ENCODE assay signal across 18 cellular contexts in genomic region chr18:76562286-76562840, GRCh38.
A peak's percentile ranks its signal among the peaks of the same experiment; 100 is the strongest.
DNase-seq lines count a peak whose midpoint lies in the region; ATAC-seq and TF ChIP-seq lines count a peak whose summit lies in the region.
"Had no signal": no experiment of that assay in that cellular context is flagged by ENCODE, and none has a peak within 500 bp of the region (broad histone marks: within the 10 kb centered on the region; RNA-seq: fewer than 3 reads in every experiment).

No MANE protein-coding gene starts in this region.

- H2AK9ac ChIP-seq in IMR-90 (replicated peaks; ENCODE audit: low read depth, low read length, poor library complexity): no peak overlapping the region

- POLR2A ChIA-PET in IMR-90 (lab: Charles Lee; ENCODE audit: unreplicated experiment): no interaction called here

- H3K9me1 ChIP-seq in IMR-90 (ENCODE audit: insufficient read depth, low read length): peaks cover 12% of the 10 kb centered on the region

- H4K91ac ChIP-seq in IMR-90 (ENCODE audit: insufficient read depth, low read depth, low read length) (peak overlapping the region; percentile 75; the same call in 1 of the 2 replicates), neuronal stem cell (ENCODE audit: low read depth, low read length, poor library complexity) (no peak overlapping the region)

- 95% methylated on average over 13 of the region's 23 CpGs; no CpG with 5 or more reads in 1 of the 2 experiments for whole genome bisulfite sequencing in IMR-90 (ENCODE audit: extremely low coverage in 2 of 2, insufficient read length in 1 of 2), 2 experiments
- no CpG with 5 or more reads among the region's 23 CpGs for WGBS in neuronal stem cell (ENCODE audit: extremely low coverage in 2 of 2, insufficient read length in 2 of 2, insufficient replicate concordance in 1 of 2), 2 donors

- peaks cover 29% of the 10 kb centered on the region for H3K4me1 Mint-ChIP-seq in chondrocyte (ENCODE audit: low read depth)

- H3K23ac ChIP-seq in IMR-90 (ENCODE audit: low read depth, low read length) (no peak overlapping the region), neuronal stem cell (ENCODE audit: low read depth, low read length, poor library complexity) (no peak overlapping the region)

- no peak overlapping the region for H3K14ac ChIP-seq in IMR-90 (replicated peaks; ENCODE audit: low read depth, low read length)
- peak overlapping the region; percentile 0 for H3K14ac ChIP-seq in neuronal stem cell (ENCODE audit: low read length)

- 0 out of 3 replicates have a peak overlapping the region, but pooled peaks have one; percentile 55 for H2BK15ac ChIP-seq in IMR-90 (ENCODE audit: low read depth, low read length)
- H2BK15ac ChIP-seq in neuronal stem cell (ENCODE audit: low read length): no peak overlapping the region

- H3K27me3 Mint-ChIP-seq in chondrocyte (ENCODE audit: low read depth): no peaks in the 10 kb centered on the region

- peaks cover 3% of the 10 kb centered on the region; the same call in 1 of the 2 replicates for H4K20me1 ChIP-seq in IMR-90 (ENCODE audit: insufficient read depth, low read length)

- no peak overlapping the region for H3K18ac ChIP-seq in IMR-90 (ENCODE audit: low read depth, low read length)
- peak overlapping the region; percentile 2 for H3K18ac ChIP-seq in neuronal stem cell (ENCODE audit: low read length)

- H3K4me2 ChIP-seq in IMR-90 (ENCODE audit: low read depth, low read length) (no peak overlapping the region), neuronal stem cell (ENCODE audit: insufficient read depth, low read length, poor library complexity, severe bottlenecking) (no peak overlapping the region)

- H3K4ac ChIP-seq in IMR-90 (ENCODE audit: low read depth, low read length): peak overlapping the region; percentile 97
- H3K4ac ChIP-seq in neuronal stem cell (ENCODE audit: low read length): no peak overlapping the region

- peaks cover 5 to 10% of the 10 kb centered on the region in 2 experiments; a peak in 3 of 4 replicates for H3K79me1 ChIP-seq in IMR-90 (ENCODE audit: low read depth in 1 of 2, low read length in 2 of 2)
- no peaks in the 10 kb centered on the region for H3K79me1 ChIP-seq in neuronal stem cell (ENCODE audit: low read depth, low read length)

- no peak overlapping the region; a peak in 1 of 4 replicates for H4K8ac ChIP-seq in IMR-90 (ENCODE audit: low read depth in 2 of 2, low read length in 2 of 2)
- no peak overlapping the region for H4K8ac ChIP-seq in neuronal stem cell (ENCODE audit: low read depth, low read length)

- peak overlapping the region; percentile 98; the same call in 1 of the 2 replicates for H2BK20ac ChIP-seq in IMR-90 (ENCODE audit: low read depth, low read length)

- no peak overlapping the region for H3K27ac Mint-ChIP-seq in chondrocyte (ENCODE audit: unreplicated experiment)
- H3K27ac Mint-ChIP-seq: CD4-positive, alpha-beta T cell; H9 had no signal

- no peak for TF ChIP-seq RAD21 in IMR-90 (IDR thresholded peaks at IDR 0.05; ENCODE audit: low read length)

- H2BK120ac ChIP-seq in IMR-90 (ENCODE audit: low read depth, low read length) (peak overlapping the region; percentile 97), neuronal stem cell (ENCODE audit: low read depth, low read length) (no peak overlapping the region)

- TF ChIP-seq CTCF in IMR-90 (conservative IDR thresholded peaks at IDR 0.05; ENCODE audit: low read depth, low read length) (no peak), chondrocyte (IDR thresholded peaks at IDR 0.05) (no peak)

- H2BK12ac ChIP-seq in neuronal stem cell (ENCODE audit: low read length): no peak overlapping the region

- in situ Hi-C loops in IMR-90 (cut with MboI; ENCODE audit: low sequenced_read_pairs): loop anchor here (5.0 kb wide), 1 partner anchor 70 kb away; no protein-coding TSS in a partner anchor

- no peaks in the 10 kb centered on the region for H3K27me3 ChIP-seq in IMR-90 (ENCODE audit: control insufficient read depth, insufficient read depth, low read length)
- no peaks in the 10 kb centered on the region for H3K27me3 ChIP-seq in neuronal stem cell (ENCODE audit: control insufficient read depth in 3 of 3, insufficient read depth in 3 of 3, low read depth in 1 of 3, low read length in 3 of 3)
- H3K27me3 ChIP-seq: BE2C had no signal

- peaks cover 2% of the 10 kb centered on the region; the same call in 1 of the 2 replicates for H3K9me3 ChIP-seq in IMR-90 (ENCODE audit: control insufficient read depth, insufficient read depth, low read length)
- H3K9me3 ChIP-seq in neuronal stem cell (replicated peaks in 1 of 2; ENCODE audit: control insufficient read depth in 2 of 2, insufficient read depth in 1 of 2, low read depth in 1 of 2, low read length in 2 of 2): peaks cover 0 to 3% of the 10 kb centered on the region in 2 donors
- H3K9me3 ChIP-seq: BE2C, Caco-2 had no signal

- DNase-seq in IMR-90: no peak
- peak; percentile 75 for DNase-seq in chondrocyte (ENCODE audit: low spot score)
- DNase-seq in neuronal stem cell (ENCODE audit: low spot score): no peak
- no peak for DNase-seq in HuH-7 (ENCODE audit: low spot score)
- no peak for DNase-seq in GM19240 (ENCODE audit: insufficient read length, low spot score)
- DNase-seq in KG1 (lab: John Stamatoyannopoulos, UW): no peak
- DNase-seq in C1 segment of cervical spinal cord (lab: John Stamatoyannopoulos, UW): no peak
- DNase-seq: ACHN; BE2C; Caco-2; CD4-positive, alpha-beta T cell; DMS79 treated with DMSO at 0.1 percent for 48 hours; GF-D8; GOT3; H9; Karpas-422 had no signal

- no peak overlapping the region for H3K4me3 Mint-ChIP-seq in chondrocyte (ENCODE audit: unreplicated experiment)
- H3K4me3 Mint-ChIP-seq: CD4-positive, alpha-beta T cell; H9 had no signal

- H2BK5ac ChIP-seq in IMR-90 (ENCODE audit: low read depth, low read length, poor library complexity, severe bottlenecking) (peak overlapping the region; percentile 35), neuronal stem cell (ENCODE audit: low read length) (no peak overlapping the region)

- ATAC-seq in IMR-90 (ENCODE audit: low read depth): no peak
- ATAC-seq: K562 had no signal

- no peak overlapping the region for H3K9ac ChIP-seq in IMR-90 (ENCODE audit: low read depth, low read length)
- H3K9ac ChIP-seq in neuronal stem cell (ENCODE audit: low read depth, low read length, poor library complexity): no peak overlapping the region

- dilution Hi-C loops in IMR-90 (cut with HindIII; ENCODE audit: low sequenced_read_pairs, unreplicated experiment): no loop called here

- CTCF ChIA-PET in IMR-90 (lab: Yijun Ruan, JAX): no interaction called here

- BruUV-seq in IMR-90 (replicated peaks; lab: Mats Ljungman, UMichigan): no TSS peak

- intact Hi-C loops in IMR-90 (cut with micrococcal nuclease): no loop called here

- no peak overlapping the region; the same call in 1 of the 2 replicates for H3K56ac ChIP-seq in IMR-90 (ENCODE audit: extremely low read depth, insufficient read depth, low read length)

- no peak overlapping the region for H2AFZ ChIP-seq in IMR-90 (replicated peaks; ENCODE audit: low read length, poor library complexity)
- no peak overlapping the region for H2AFZ ChIP-seq in neuronal stem cell (ENCODE audit: low read length)

- no peak overlapping the region for H3K4me3 ChIP-seq in IMR-90 (ENCODE audit: insufficient read depth, low read depth, low read length)
- H3K4me3 ChIP-seq in neuronal stem cell (ENCODE audit: low read length in 2 of 2): no peak overlapping the region
- H3K4me3 ChIP-seq: K562 had no signal

- H2AK5ac ChIP-seq in IMR-90 (ENCODE audit: low read depth, low read length) (peak overlapping the region; percentile 99), neuronal stem cell (ENCODE audit: low read depth, low read length) (no peak overlapping the region)

- H3K4me1 ChIP-seq in IMR-90 (ENCODE audit: control insufficient read depth, insufficient read depth, low read length): peaks cover 22% of the 10 kb centered on the region
- H3K4me1 ChIP-seq in neuronal stem cell (ENCODE audit: control insufficient read depth in 2 of 2, insufficient read depth in 1 of 2, low read depth in 1 of 2, low read length in 2 of 2): peaks cover 6 to 9% of the 10 kb centered on the region in 2 donors
- H3K4me1 ChIP-seq: BE2C had no signal

- H3K36me3 Mint-ChIP-seq in chondrocyte (ENCODE audit: low read depth): no peaks in the 10 kb centered on the region

- H3K36me3 ChIP-seq in IMR-90 (ENCODE audit: control insufficient read depth, insufficient read depth, low read length): no peaks in the 10 kb centered on the region
- H3K36me3 ChIP-seq in neuronal stem cell (replicated peaks in 1 of 2; ENCODE audit: control insufficient read depth in 2 of 2, insufficient read depth in 2 of 2, low read length in 2 of 2): no peaks in the 10 kb centered on the region
- H3K36me3 ChIP-seq: BE2C had no signal

- no peaks in the 10 kb centered on the region for H3K9me3 Mint-ChIP-seq in chondrocyte (ENCODE audit: low read depth)
- H3K9me3 Mint-ChIP-seq: CD4-positive, alpha-beta T cell; H9 had no signal

- no peak overlapping the region for H4K5ac ChIP-seq in IMR-90 (ENCODE audit: low read depth, low read length)

- H3K27ac ChIP-seq in IMR-90 (ENCODE audit: insufficient read depth, low read length): no peak overlapping the region
- no peak overlapping the region for H3K27ac ChIP-seq in neuronal stem cell (replicated peaks; ENCODE audit: low read length)
- H3K27ac ChIP-seq: C4-2B had no signal

- TF ChIP-seq POLR2A in IMR-90 (IDR thresholded peaks at IDR 0.05; ENCODE audit: low read depth, low read length): no peak

TF ChIP-seq in IMR-90, 13 proteins besides CTCF, POLR2A, EP300 and RAD21 (continues in another document):
- no peak for TF ChIP-seq MAZ (IDR thresholded peaks at IDR 0.05; ENCODE audit: borderline replicate concordance, low read depth, low read length)
- no peak for TF ChIP-seq BHLHE40 (IDR thresholded peaks at IDR 0.05; ENCODE audit: low read depth, low read length)
- TF ChIP-seq USF2 (IDR thresholded peaks at IDR 0.05; ENCODE audit: low read depth, low read length): no peak
- TF ChIP-seq MAFK (IDR thresholded peaks at IDR 0.05; ENCODE audit: low read depth, low read length): no peak
- no peak for TF ChIP-seq FOS (IDR thresholded peaks at IDR 0.05; ENCODE audit: low read depth, low read length)
- no peak for TF ChIP-seq CHD1 (IDR thresholded peaks at IDR 0.05; ENCODE audit: low read depth, low read length)
- TF ChIP-seq RFX5 (IDR thresholded peaks at IDR 0.05; ENCODE audit: low read depth, low read length): no peak
- TF ChIP-seq SMC3 (IDR thresholded peaks at IDR 0.05; ENCODE audit: low read depth, low read length): no peak
- no peak for TF ChIP-seq MXI1 (IDR thresholded peaks at IDR 0.05; ENCODE audit: borderline replicate concordance, low read depth, low read length)
- TF ChIP-seq RCOR1 (IDR thresholded peaks at IDR 0.05; ENCODE audit: insufficient replicate concordance, low read length): no peak
- no peak for TF ChIP-seq CEBPB (IDR thresholded peaks at IDR 0.05; ENCODE audit: low read depth, low read length)
